Comparison of ENCODE assay signal across 20 cellular contexts in genomic region chr11:83711035-83711630, GRCh38.
DNase-seq lines count a peak whose midpoint lies in the region; ATAC-seq, FAIRE-seq and TF ChIP-seq lines count a peak whose summit lies in the region.
"Had no signal": no experiment of that assay in that cellular context is flagged by ENCODE, and none has a peak within 500 bp of the region (broad histone marks: within the 10 kb centered on the region; RNA-seq: fewer than 3 reads in every experiment).

No MANE protein-coding gene starts in this region.

- H3K4me1 ChIP-seq in GM12878 (ENCODE audit: control insufficient read depth, insufficient read depth, low read length): no peaks in the 10 kb centered on the region; the same call in 1 of the 2 replicates

- SMC1A ChIA-PET in GM12878 (lab: Charles Lee; ENCODE audit: uncharacterized antibody, unreplicated experiment): interaction anchor here (0.8 to 1.6 kb wide), 3 partner anchors 13 to 21 kb away, joined by 3 to 5 read pairs (median 4); no protein-coding TSS in a partner anchor

- H3K79me2 ChIP-seq in GM12878 (ENCODE audit: control insufficient read depth, insufficient read depth, low read length): no peaks in the 10 kb centered on the region

- intact Hi-C loops in GM12878 (cut with micrococcal nuclease; ENCODE audit: unreplicated experiment): no loop called here

- POLR2A ChIA-PET in GM12878 (lab: Charles Lee): no interaction called here

- RAD21 ChIA-PET in GM12878 (lab: Charles Lee; ENCODE audit: unreplicated experiment): no interaction called here

- no TSS peak for BruUV-seq in GM12878 (replicated peaks; lab: Mats Ljungman, UMichigan)

- no peak for TF ChIP-seq POLR2A in GM12878 (IDR thresholded peaks at IDR 0.05; ENCODE audit: low read depth, low read length)

- TF ChIP-seq CTCF in GM12864 (IDR thresholded peaks at IDR 0.05; ENCODE audit: low read depth, low read length, missing control alignments) (peak; percentile 35), GM12878 (IDR thresholded peaks at IDR 0.05 in 2 of 3, conservative IDR thresholded peaks at IDR 0.05 in 1 of 3; ENCODE audit: control insufficient read depth in 2 of 3, extremely low read depth in 1 of 3, insufficient read depth in 1 of 3, low read depth in 3 of 3, low read length in 3 of 3) (no peak)

- peak; percentile 33; the same call in 1 of the 3 replicates for ATAC-seq in GM12878

- H4K20me1 ChIP-seq in GM12878 (ENCODE audit: control insufficient read depth, insufficient read depth): no peaks in the 10 kb centered on the region

- CTCF ChIA-PET in GM12878 (lab: Yijun Ruan, JAX): interaction anchor here (0.9 to 1.3 kb wide), 3 partner anchors 9 to 844 kb away, joined by 3 read pairs; no protein-coding TSS in a partner anchor

- FAIRE-seq in GM12878 (lab: Jason Lieb, UNC): no peak
- FAIRE-seq: RCC 7860 had no signal

- H3K9me3 ChIP-seq in GM12878 (replicated peaks; ENCODE audit: control insufficient read depth, insufficient read depth, low read length): no peaks in the 10 kb centered on the region

- no peaks in the 10 kb centered on the region; a peak in 1 of 4 replicates for H3K27me3 ChIP-seq in GM12878 (replicated peaks in 1 of 2; ENCODE audit: control insufficient read depth in 2 of 2, insufficient read depth in 2 of 2, low read length in 1 of 2)

- H3K36me3 ChIP-seq in GM12878 (ENCODE audit: control insufficient read depth in 2 of 2, insufficient read depth in 2 of 2, low read length in 1 of 2): no peaks in the 10 kb centered on the region

- no peak overlapping the region for H3K27ac ChIP-seq in GM12878 (ENCODE audit: control insufficient read depth, insufficient read depth)

- WGBS in GM12878 (ENCODE audit: insufficient coverage, insufficient replicate concordance, low lambda C conversion rate, missing lambda C conversion rate): 61% methylated on average over 5 of the region's 5 CpGs

- in situ Hi-C loops in GM12878 (cut with MboI): no loop called here

- TF ChIP-seq EP300 in GM12878 (IDR thresholded peaks at IDR 0.05; ENCODE audit: borderline replicate concordance in 1 of 2, control insufficient read depth in 1 of 2, low read depth in 2 of 2, low read length in 2 of 2): no peak

- no peak overlapping the region for H3K9ac ChIP-seq in GM12878 (ENCODE audit: control insufficient read depth, insufficient read depth, low read length)

- H3K4me3 ChIP-seq in GM12864 (ENCODE audit: low read depth, low read length) (no peak overlapping the region), GM12878 (no peak overlapping the region)

- H2AFZ ChIP-seq in GM12878 (ENCODE audit: control insufficient read depth, low read depth, low read length): no peak overlapping the region

- H3K4me2 ChIP-seq in GM12878 (ENCODE audit: control insufficient read depth, insufficient read depth): no peak overlapping the region

- TF ChIP-seq RAD21 in GM12878 (IDR thresholded peaks at IDR 0.05; ENCODE audit: insufficient read depth, low read depth, low read length): no peak

- DNase-seq in GM12864 (ENCODE audit: low read depth) (no peak), HuH-7 (ENCODE audit: low spot score) (peak; percentile 39), GM12878 (ENCODE audit: low read depth, low spot score) (no peak), mucosa of gallbladder (ENCODE audit: low spot score) (peak; percentile 29), NCI-H2107 treated with DMSO at 0.1 percent for 48 hours (lab: John Stamatoyannopoulos, UW; ENCODE audit: unreplicated experiment) (no peak), germinal center (ENCODE audit: low spot score) (no peak), SK-N-DZ (ENCODE audit: low spot score) (no peak), NCI-H146 (lab: John Stamatoyannopoulos, UW) (no peak)
- DNase-seq: ACHN; Calu3; CD4-positive, CD25-positive, alpha-beta regulatory T cell; HFFc6; Karpas-422; MM.1S; NCI-H1105; NCI-H187; NCI-H446 treated with DMSO at 0.1 percent for 48 hours; NCI-H774; SHP77 treated with DMSO at 0.1 percent for 48 hours had no signal

TF ChIP-seq in GM12878, 131 proteins besides CTCF, POLR2A, EP300 and RAD21 (continues in another document):
- TF ChIP-seq CHD1 (IDR thresholded peaks at IDR 0.05; ENCODE audit: low read depth, low read length) (no peak), NFYA (IDR thresholded peaks at IDR 0.05; ENCODE audit: borderline replicate concordance, low read depth, low read length) (no peak), CEBPZ (IDR thresholded peaks at IDR 0.05; ENCODE audit: low read depth, low read length) (no peak), ATF7 (IDR thresholded peaks at IDR 0.05; ENCODE audit: low read depth) (no peak), SKIL (IDR thresholded peaks at IDR 0.05; ENCODE audit: low read depth, poor library complexity, severe bottlenecking) (no peak), ZBTB11 (CRISPR knock-in tag; IDR thresholded peaks at IDR 0.05) (no peak), HDAC6 (IDR thresholded peaks at IDR 0.05; ENCODE audit: unreplicated experiment) (no peak), MLLT1 (IDR thresholded peaks at IDR 0.05) (no peak), PAX8 (IDR thresholded peaks at IDR 0.05) (no peak), ZNF217 (IDR thresholded peaks at IDR 0.05) (no peak), SMARCA5 (IDR thresholded peaks at IDR 0.05) (no peak)

Comparison
In these comparisons a context has a peak if more than half of its experiments do, and no peak if none do; other contexts are left out.
1. DNase-seq: peak in HuH-7 (single experiment) and mucosa of gallbladder (single experiment); none in GM12864 (single experiment), GM12878 (single experiment), NCI-H2107 treated with DMSO at 0.1 percent for 48 hours (single experiment), germinal center (single experiment), SK-N-DZ (single experiment) and NCI-H146 (single experiment).